ENCODE assay signal across 3 cellular contexts in the genomic region with DNA sequence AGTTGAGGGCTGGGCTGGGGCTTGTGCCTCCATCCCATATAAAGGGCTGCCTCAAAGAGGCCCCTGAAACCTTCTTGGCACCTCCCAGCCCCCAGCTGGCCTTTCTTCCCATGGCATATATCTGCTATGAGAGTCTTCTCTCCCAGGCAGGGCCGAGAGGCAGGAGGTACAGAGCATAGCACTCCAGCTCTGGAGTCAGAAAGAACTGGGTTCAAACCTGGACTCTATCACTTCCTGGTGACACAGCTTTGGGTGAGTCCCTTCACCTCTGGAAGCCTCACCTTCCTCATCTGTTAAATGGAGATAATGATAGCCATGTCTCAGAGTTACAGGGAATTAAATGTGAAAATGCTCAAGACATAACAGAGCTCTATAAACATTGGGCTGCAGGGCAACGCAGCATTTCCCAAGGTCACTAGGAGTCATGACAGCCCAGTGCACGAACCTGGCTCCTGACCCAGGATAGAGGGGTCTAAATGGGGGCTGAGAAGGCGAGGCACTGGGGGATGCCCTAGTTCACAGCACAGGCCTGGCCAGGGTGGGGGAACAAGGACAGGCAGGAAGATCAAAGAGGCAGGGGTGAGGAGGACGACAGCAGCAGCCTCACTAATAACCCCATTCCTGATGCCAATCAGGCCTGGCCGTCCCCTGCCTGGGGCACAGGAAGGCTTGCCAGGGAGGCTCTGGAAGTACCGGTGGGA.
TF ChIP-seq lines count a peak whose summit lies in the region.

No MANE protein-coding gene starts in this region.

TF ChIP-seq in HepG2, 621 proteins besides CTCF, POLR2A, EP300 and RAD21 (continues in another document):
- TF ChIP-seq SSRP1 (CRISPR knock-in tag; IDR thresholded peaks at IDR 0.05) (no peak), ZNF674 (CRISPR knock-in tag; IDR thresholded peaks at IDR 0.05; ENCODE audit: low read depth) (0 out of 2 replicates have a peak, but pooled peaks have one; percentile 0), ZNF563 (CRISPR knock-in tag; IDR thresholded peaks at IDR 0.05) (0 out of 2 replicates have a peak, but pooled peaks have one; percentile 33), FOXC1 (CRISPR knock-in tag; IDR thresholded peaks at IDR 0.05; ENCODE audit: borderline replicate concordance) (peak; percentile 48; the same call in 1 of the 2 replicates), ZSCAN25 (CRISPR knock-in tag; IDR thresholded peaks at IDR 0.05) (peak; percentile 80), ZMYM3 (CRISPR knock-in tag; IDR thresholded peaks at IDR 0.05) (peak; percentile 36; the same call in 1 of the 2 replicates), EEA1 (CRISPR knock-in tag; IDR thresholded peaks at IDR 0.05; ENCODE audit: borderline replicate concordance) (peak; percentile 51; the same call in 1 of the 2 replicates), ZNF629 (CRISPR knock-in tag; conservative IDR thresholded peaks at IDR 0.05) (peak; percentile 73; the same call in 1 of the 2 replicates)
- TF ChIP-seq, protein P1, sequence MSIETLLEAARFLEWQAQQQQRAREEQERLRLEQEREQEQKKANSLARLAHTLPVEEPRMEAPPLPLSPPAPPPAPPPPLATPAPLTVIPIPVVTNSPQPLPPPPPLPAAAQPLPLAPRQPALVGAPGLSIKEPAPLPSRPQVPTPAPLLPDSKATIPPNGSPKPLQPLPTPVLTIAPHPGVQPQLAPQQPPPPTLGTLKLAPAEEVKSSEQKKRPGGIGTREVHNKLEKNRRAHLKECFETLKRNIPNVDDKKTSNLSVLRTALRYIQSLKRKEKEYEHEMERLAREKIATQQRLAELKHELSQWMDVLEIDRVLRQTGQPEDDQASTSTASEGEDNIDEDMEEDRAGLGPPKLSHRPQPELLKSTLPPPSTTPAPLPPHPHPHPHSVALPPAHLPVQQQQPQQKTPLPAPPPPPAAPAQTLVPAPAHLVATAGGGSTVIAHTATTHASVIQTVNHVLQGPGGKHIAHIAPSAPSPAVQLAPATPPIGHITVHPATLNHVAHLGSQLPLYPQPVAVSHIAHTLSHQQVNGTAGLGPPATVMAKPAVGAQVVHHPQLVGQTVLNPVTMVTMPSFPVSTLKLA (IDR thresholded peaks at IDR 0.05) = no peak
- TF ChIP-seq, protein P2, sequence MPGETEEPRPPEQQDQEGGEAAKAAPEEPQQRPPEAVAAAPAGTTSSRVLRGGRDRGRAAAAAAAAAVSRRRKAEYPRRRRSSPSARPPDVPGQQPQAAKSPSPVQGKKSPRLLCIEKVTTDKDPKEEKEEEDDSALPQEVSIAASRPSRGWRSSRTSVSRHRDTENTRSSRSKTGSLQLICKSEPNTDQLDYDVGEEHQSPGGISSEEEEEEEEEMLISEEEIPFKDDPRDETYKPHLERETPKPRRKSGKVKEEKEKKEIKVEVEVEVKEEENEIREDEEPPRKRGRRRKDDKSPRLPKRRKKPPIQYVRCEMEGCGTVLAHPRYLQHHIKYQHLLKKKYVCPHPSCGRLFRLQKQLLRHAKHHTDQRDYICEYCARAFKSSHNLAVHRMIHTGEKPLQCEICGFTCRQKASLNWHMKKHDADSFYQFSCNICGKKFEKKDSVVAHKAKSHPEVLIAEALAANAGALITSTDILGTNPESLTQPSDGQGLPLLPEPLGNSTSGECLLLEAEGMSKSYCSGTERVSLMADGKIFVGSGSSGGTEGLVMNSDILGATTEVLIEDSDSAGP (CRISPR knock-in tag; IDR thresholded peaks at IDR 0.05; ENCODE audit: borderline replicate concordance) = peak; percentile 7; the same call in 1 of the 2 replicates
- TF ChIP-seq, protein P3, sequence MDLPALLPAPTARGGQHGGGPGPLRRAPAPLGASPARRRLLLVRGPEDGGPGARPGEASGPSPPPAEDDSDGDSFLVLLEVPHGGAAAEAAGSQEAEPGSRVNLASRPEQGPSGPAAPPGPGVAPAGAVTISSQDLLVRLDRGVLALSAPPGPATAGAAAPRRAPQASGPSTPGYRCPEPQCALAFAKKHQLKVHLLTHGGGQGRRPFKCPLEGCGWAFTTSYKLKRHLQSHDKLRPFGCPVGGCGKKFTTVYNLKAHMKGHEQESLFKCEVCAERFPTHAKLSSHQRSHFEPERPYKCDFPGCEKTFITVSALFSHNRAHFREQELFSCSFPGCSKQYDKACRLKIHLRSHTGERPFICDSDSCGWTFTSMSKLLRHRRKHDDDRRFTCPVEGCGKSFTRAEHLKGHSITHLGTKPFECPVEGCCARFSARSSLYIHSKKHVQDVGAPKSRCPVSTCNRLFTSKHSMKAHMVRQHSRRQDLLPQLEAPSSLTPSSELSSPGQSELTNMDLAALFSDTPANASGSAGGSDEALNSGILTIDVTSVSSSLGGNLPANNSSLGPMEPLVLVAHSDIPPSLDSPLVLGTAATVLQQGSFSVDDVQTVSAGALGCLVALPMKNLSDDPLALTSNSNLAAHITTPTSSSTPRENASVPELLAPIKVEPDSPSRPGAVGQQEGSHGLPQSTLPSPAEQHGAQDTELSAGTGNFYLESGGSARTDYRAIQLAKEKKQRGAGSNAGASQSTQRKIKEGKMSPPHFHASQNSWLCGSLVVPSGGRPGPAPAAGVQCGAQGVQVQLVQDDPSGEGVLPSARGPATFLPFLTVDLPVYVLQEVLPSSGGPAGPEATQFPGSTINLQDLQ (CRISPR knock-in tag; IDR thresholded peaks at IDR 0.05) = 0 out of 2 replicates have a peak, but pooled peaks have one; percentile 34

TF ChIP-seq in K562, 482 proteins besides CTCF, POLR2A, EP300 and RAD21:
- TF ChIP-seq RBM25 (IDR thresholded peaks at IDR 0.05; ENCODE audit: low read depth, low read length, severe bottlenecking) = peak; percentile 54
- TF ChIP-seq, protein P4, sequence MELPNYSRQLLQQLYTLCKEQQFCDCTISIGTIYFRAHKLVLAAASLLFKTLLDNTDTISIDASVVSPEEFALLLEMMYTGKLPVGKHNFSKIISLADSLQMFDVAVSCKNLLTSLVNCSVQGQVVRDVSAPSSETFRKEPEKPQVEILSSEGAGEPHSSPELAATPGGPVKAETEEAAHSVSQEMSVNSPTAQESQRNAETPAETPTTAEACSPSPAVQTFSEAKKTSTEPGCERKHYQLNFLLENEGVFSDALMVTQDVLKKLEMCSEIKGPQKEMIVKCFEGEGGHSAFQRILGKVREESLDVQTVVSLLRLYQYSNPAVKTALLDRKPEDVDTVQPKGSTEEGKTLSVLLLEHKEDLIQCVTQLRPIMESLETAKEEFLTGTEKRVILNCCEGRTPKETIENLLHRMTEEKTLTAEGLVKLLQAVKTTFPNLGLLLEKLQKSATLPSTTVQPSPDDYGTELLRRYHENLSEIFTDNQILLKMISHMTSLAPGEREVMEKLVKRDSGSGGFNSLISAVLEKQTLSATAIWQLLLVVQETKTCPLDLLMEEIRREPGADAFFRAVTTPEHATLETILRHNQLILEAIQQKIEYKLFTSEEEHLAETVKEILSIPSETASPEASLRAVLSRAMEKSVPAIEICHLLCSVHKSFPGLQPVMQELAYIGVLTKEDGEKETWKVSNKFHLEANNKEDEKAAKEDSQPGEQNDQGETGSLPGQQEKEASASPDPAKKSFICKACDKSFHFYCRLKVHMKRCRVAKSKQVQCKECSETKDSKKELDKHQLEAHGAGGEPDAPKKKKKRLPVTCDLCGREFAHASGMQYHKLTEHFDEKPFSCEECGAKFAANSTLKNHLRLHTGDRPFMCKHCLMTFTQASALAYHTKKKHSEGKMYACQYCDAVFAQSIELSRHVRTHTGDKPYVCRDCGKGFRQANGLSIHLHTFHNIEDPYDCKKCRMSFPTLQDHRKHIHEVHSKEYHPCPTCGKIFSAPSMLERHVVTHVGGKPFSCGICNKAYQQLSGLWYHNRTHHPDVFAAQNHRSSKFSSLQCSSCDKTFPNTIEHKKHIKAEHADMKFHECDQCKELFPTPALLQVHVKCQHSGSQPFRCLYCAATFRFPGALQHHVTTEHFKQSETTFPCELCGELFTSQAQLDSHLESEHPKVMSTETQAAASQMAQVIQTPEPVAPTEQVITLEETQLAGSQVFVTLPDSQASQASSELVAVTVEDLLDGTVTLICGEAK (IDR thresholded peaks at IDR 0.05) = no peak
- TF ChIP-seq, protein P4 (CRISPR knock-in tag; IDR thresholded peaks at IDR 0.05) = 0 out of 2 replicates have a peak, but pooled peaks have one; percentile 20
- peak; percentile 69 for TF ChIP-seq ESRRA (IDR thresholded peaks at IDR 0.05; ENCODE audit: borderline replicate concordance, low read depth)
- TF ChIP-seq MECOM (CRISPR knock-in tag; IDR thresholded peaks at IDR 0.05) = no peak

TF ChIP-seq in GM12891, 5 proteins besides CTCF, POLR2A, EP300 and RAD21:
- TF ChIP-seq POLR2AphosphoS5 (IDR thresholded peaks at IDR 0.05; ENCODE audit: low read depth, low read length) = no peak
- TF ChIP-seq POU2F2 (IDR thresholded peaks at IDR 0.05; ENCODE audit: low read depth, low read length) = no peak
- TF ChIP-seq SPI1 (IDR thresholded peaks at IDR 0.05; ENCODE audit: low read depth, low read length) = no peak
- no peak for TF ChIP-seq TAF1 (IDR thresholded peaks at IDR 0.05; ENCODE audit: low read depth, low read length)
- no peak for TF ChIP-seq PAX5 (IDR thresholded peaks at IDR 0.05; ENCODE audit: insufficient read depth, low read length, severe bottlenecking)
TF ChIP-seq in GM12891: peak in this region for 0.
